Comparison of ENCODE assay signal across 22 cellular contexts in the genomic region with DNA sequence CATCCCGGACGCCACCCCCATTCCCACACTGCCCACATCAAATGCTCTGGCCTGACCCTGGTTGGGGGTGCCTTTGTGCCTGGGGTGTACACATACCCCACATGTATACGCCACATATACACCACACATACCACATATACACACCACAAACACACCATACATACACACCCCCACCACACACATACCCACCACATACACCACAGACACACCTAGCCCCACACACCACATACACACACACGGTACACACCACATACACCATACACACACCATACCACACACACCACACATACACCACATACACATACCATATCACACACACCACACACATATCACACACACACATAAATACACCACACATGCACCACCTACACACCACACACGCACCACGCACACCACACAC. TPM values are rescaled to one million over a fixed set of nuclear protein-coding genes. Genes with fewer than 3 reads are reported as not detected.
A peak's percentile ranks its signal among the peaks of the same experiment; 100 is the strongest.
DNase-seq lines count a peak whose midpoint lies in the region; FAIRE-seq and TF ChIP-seq lines count a peak whose summit lies in the region.
"Had no signal": no experiment of that assay in that cellular context is flagged by ENCODE, and none has a peak within 500 bp of the region (broad histone marks: within the 10 kb centered on the region; RNA-seq: fewer than 3 reads in every experiment).

No MANE protein-coding gene starts in this region.

- no peak overlapping the region; a peak in 1 of 4 replicates for H3K4me2 ChIP-seq in H1 (ENCODE audit: insufficient read depth in 1 of 2, low read depth in 2 of 2, low read length in 2 of 2)
- H3K4me2 ChIP-seq: GM23338, SK-N-SH had no signal

- no peak for TF ChIP-seq EP300 in H1 (IDR thresholded peaks at IDR 0.05; ENCODE audit: borderline replicate concordance in 1 of 2, low read depth in 2 of 2, low read length in 2 of 2)

- peak overlapping the region; percentile 89 for H2AK5ac ChIP-seq in H1 (ENCODE audit: low read depth, low read length)

- H3K79me2 ChIP-seq in H1 (ENCODE audit: control insufficient read depth in 1 of 2, insufficient read depth in 2 of 2, low read length in 2 of 2): no peaks in the 10 kb centered on the region

- TF ChIP-seq CTCF in HEK293 (tag by site-specific recombination; IDR thresholded peaks at IDR 0.05) (no peak), H1 (IDR thresholded peaks at IDR 0.05; ENCODE audit: control extremely low read depth in 1 of 3, insufficient read depth in 1 of 3, low read depth in 1 of 3, low read length in 3 of 3) (no peak)

- peak overlapping the region; percentile 30; the same call in 1 of the 2 replicates for H2BK12ac ChIP-seq in H1 (ENCODE audit: low read depth, low read length)

- H3K4me3 ChIP-seq in HEK293 (ENCODE audit: low read depth, low read length) (no peak overlapping the region), H1 (ENCODE audit: extremely low read depth in 1 of 4, insufficient read depth in 2 of 4, low read depth in 3 of 4, low read length in 4 of 4) (no peak overlapping the region)
- H3K4me3 ChIP-seq: GM23338 had no signal

- peak overlapping the region; percentile 36; the same call in 1 of the 2 replicates for H2BK15ac ChIP-seq in H1 (ENCODE audit: low read length)

- no peak overlapping the region for H3K27ac ChIP-seq in HEK293 (ENCODE audit: extremely low read depth, low read depth, low read length)
- H3K27ac ChIP-seq in H1 (ENCODE audit: low read depth, low read length): no peak overlapping the region
- H3K27ac ChIP-seq: C4-2B had no signal

- 90 to 100% methylated on average over 1 to 6 of the region's 6 CpGs for WGBS in H1 (ENCODE audit: extremely low coverage in 1 of 2, insufficient coverage in 1 of 2, insufficient read length in 1 of 2, insufficient replicate concordance in 2 of 2, low coverage in 1 of 2, low lambda C conversion rate in 2 of 2, missing lambda C conversion rate in 1 of 2), 2 experiments

- no peaks in the 10 kb centered on the region for H3K9me3 ChIP-seq in HEK293 (ENCODE audit: control insufficient read depth, insufficient read depth, low read depth, low read length)
- no peaks in the 10 kb centered on the region for H3K9me3 ChIP-seq in H1 (ENCODE audit: insufficient read depth in 2 of 2, low read depth in 1 of 2, low read length in 1 of 2)
- H3K9me3 ChIP-seq: SK-N-SH had no signal

- H2BK20ac ChIP-seq in H1 (ENCODE audit: low read length): no peak overlapping the region; the same call in 1 of the 2 replicates

- H4K8ac ChIP-seq in H1 (ENCODE audit: extremely low read depth, insufficient read depth, low read length): no peak overlapping the region; the same call in 1 of the 2 replicates

- H4K5ac ChIP-seq in H1 (ENCODE audit: insufficient read length, low read depth, low read length): no peak overlapping the region

- no peak overlapping the region for H2AFZ ChIP-seq in H1 (ENCODE audit: low read length)
- H2AFZ ChIP-seq: GM23338 had no signal

- POLR2A ChIA-PET in HEK293 (lab: Yijun Ruan, JAX): no interaction called here
- POLR2A ChIA-PET in H1 (lab: Charles Lee; ENCODE audit: partially characterized antibody): no interaction called here

- H3K4me1 ChIP-seq in HEK293 (ENCODE audit: control insufficient read depth, insufficient read depth, low read length) (no peaks in the 10 kb centered on the region), H1 (replicated peaks in 1 of 4; ENCODE audit: control insufficient read depth in 3 of 4, insufficient read depth in 4 of 4, low read length in 3 of 4) (peaks cover 0 to 24% (median 12%) of the 10 kb centered on the region in 4 experiments; a peak in 6 of 7 replicates)

- H3K36me3 ChIP-seq in HEK293 (ENCODE audit: control insufficient read depth in 2 of 2, insufficient read depth in 1 of 2, low read length in 2 of 2) (no peaks in the 10 kb centered on the region), H1 (ENCODE audit: control insufficient read depth in 2 of 4, insufficient read depth in 4 of 4, low read length in 3 of 4) (no peaks in the 10 kb centered on the region)

- CTCF ChIA-PET in HEK293 (lab: Yijun Ruan, JAX): no interaction called here
- CTCF ChIA-PET in H1 (lab: Charles Lee; ENCODE audit: partially characterized antibody): interaction anchor here (1.6 kb wide), 1 partner anchor 13 kb away, joined by 5 read pairs; no protein-coding TSS in a partner anchor

- H3K56ac ChIP-seq in H1 (replicated peaks; ENCODE audit: insufficient read length, low read depth, low read length): peak overlapping the region; percentile 100

- no peaks in the 10 kb centered on the region; the same call in 1 of the 2 replicates for H3K79me1 ChIP-seq in H1 (ENCODE audit: low read depth, low read length)

- peaks cover 20% of the 10 kb centered on the region for H3K23me2 ChIP-seq in H1 (ENCODE audit: low read depth, low read length)

- peak; percentile 65 for FAIRE-seq in H1 (lab: Jason Lieb, UNC)
- no peak for FAIRE-seq in GM19239 (lab: Jason Lieb, UNC)
- FAIRE-seq: A204.1 had no signal

- peak overlapping the region; percentile 53 for H3K4ac ChIP-seq in H1 (replicated peaks; ENCODE audit: insufficient read length, low read depth, low read length)

- H4K91ac ChIP-seq in H1 (replicated peaks; ENCODE audit: insufficient read length, low read length): peak overlapping the region; percentile 65

- no peak for DNase-seq in H1 (ENCODE audit: low read depth in 1 of 2, low spot score in 2 of 2)
- DNase-seq in RPMI8226: no peak
- no peak for DNase-seq in GM19239 (ENCODE audit: insufficient read length, low spot score)
- DNase-seq: Calu3; CD8-positive, alpha-beta memory T cell; DMS153; Kasumi-1; NCI-H1694; NCI-H2081; NCI-H2171; NCI-H345; NCI-H524; NCI-H774; NK-92 treated with Interleukin-12 subunit alpha and Interleukin-12 subunit beta, amount 100 ng/mL, for 24 hours; SIG-M5; SK-N-SH had no signal

- no peak overlapping the region; the same call in 1 of the 2 replicates for H2BK5ac ChIP-seq in H1 (ENCODE audit: low read depth, low read length)

- H2BK120ac ChIP-seq in H1 (replicated peaks; ENCODE audit: low read depth, low read length): no peak overlapping the region

- TF ChIP-seq POLR2A in H1 (IDR thresholded peaks at IDR 0.05; ENCODE audit: control extremely low read depth in 1 of 2, low read depth in 2 of 2, low read length in 2 of 2): no peak

- H3K23ac ChIP-seq in H1 (ENCODE audit: insufficient read length): no peak overlapping the region

- no peak overlapping the region for H3K18ac ChIP-seq in H1 (ENCODE audit: extremely low read depth, low read length)

- no peak overlapping the region for H3K14ac ChIP-seq in H1 (ENCODE audit: insufficient read length)

- H4K20me1 ChIP-seq in H1 (replicated peaks in 1 of 2; ENCODE audit: control insufficient read depth in 1 of 2, insufficient read depth in 2 of 2, low read length in 2 of 2): peaks cover 4 to 48% of the 10 kb centered on the region in 2 experiments

- no peak overlapping the region for H3K9ac ChIP-seq in H1 (replicated peaks in 1 of 4; ENCODE audit: extremely low read depth in 1 of 4, low read depth in 3 of 4, low read length in 3 of 4)
- H3K9ac ChIP-seq: SK-N-SH had no signal

- peaks cover 60 to 100% (median 97%) of the 10 kb centered on the region in 4 experiments for H3K27me3 ChIP-seq in H1 (replicated peaks in 1 of 4; ENCODE audit: control insufficient read depth in 3 of 4, extremely low read depth in 1 of 4, insufficient read depth in 3 of 4, low read length in 3 of 4)

- no peak for TF ChIP-seq RAD21 in H1 (IDR thresholded peaks at IDR 0.05 in 1 of 2, conservative IDR thresholded peaks at IDR 0.05 in 1 of 2; ENCODE audit: low read depth in 2 of 2, low read length in 2 of 2)

RNA-seq across cellular contexts. Expression of a gene that starts 10.2 kb away (rescaled TPM):
- total RNA-seq in H1 (2021; fragmentation: NEBNext Ultra II Directional; extraction: Animal tissue kit (Norgen Biotek cat#: 25700)): not detected in 2 replicates
- polyA plus RNA-seq in H1 (2011; rRNA removed): 0.08 and 0.12 TPM in 2 replicates
- 0.03 TPM for polyA plus RNA-seq in H1 (2011; cell fraction: cytosol; rRNA removed)
- polyA plus RNA-seq in H1 (2011; cell fraction: nucleus; rRNA removed): 0.33 TPM
- 0.08 to 0.16 TPM (median 0.10 TPM) in 3 of 4 replicates, not detected in the other for polyA plus RNA-seq in H1 (2012, experiment 1 of 2)
- not detected for polyA plus RNA-seq in H1 (2012, experiment 2 of 2)
- polyA plus RNA-seq in H1 (2013, experiment 1 of 2): 0.02 TPM
- polyA plus RNA-seq in H1 (2013, experiment 2 of 2): 0.06 TPM
- not detected in 2 replicates for polyA minus RNA-seq in H1 (2011; rRNA and poly(A)+ RNA removed)
- not detected for polyA minus RNA-seq in H1 (2011; cell fraction: cytosol; rRNA and poly(A)+ RNA removed)
- not detected for polyA minus RNA-seq in H1 (2011; cell fraction: nucleus; rRNA and poly(A)+ RNA removed)
- total RNA-seq: G401, MCF 10A had no signal
- polyA plus RNA-seq: CD8-positive, alpha-beta memory T cell; GM23338 had no signal

RNA-seq across cellular contexts. Expression of a gene that starts 35.1 kb away (rescaled TPM):
- 49.0 and 54.6 TPM in 2 replicates for total RNA-seq in H1 (2021; fragmentation: NEBNext Ultra II Directional; extraction: Animal tissue kit (Norgen Biotek cat#: 25700))
- polyA plus RNA-seq in H1 (2011; rRNA removed): 23.0 and 41.1 TPM in 2 replicates
- 35.9 TPM for polyA plus RNA-seq in H1 (2011; cell fraction: cytosol; rRNA removed)
- 95.3 TPM for polyA plus RNA-seq in H1 (2011; cell fraction: nucleus; rRNA removed)
- 38.4 to 51.0 TPM (median 48.8 TPM) in 4 replicates for polyA plus RNA-seq in H1 (2012, experiment 1 of 2)
- 35.5 TPM for polyA plus RNA-seq in H1 (2012, experiment 2 of 2)
- polyA plus RNA-seq in H1 (2013, experiment 1 of 2): 49.6 TPM
- polyA plus RNA-seq in H1 (2013, experiment 2 of 2): 44.9 TPM
- 9.4 and 11.0 TPM in 2 replicates for polyA minus RNA-seq in H1 (2011; rRNA and poly(A)+ RNA removed)
- 25.5 TPM for polyA minus RNA-seq in H1 (2011; cell fraction: cytosol; rRNA and poly(A)+ RNA removed)
- 34.6 TPM for polyA minus RNA-seq in H1 (2011; cell fraction: nucleus; rRNA and poly(A)+ RNA removed)

RNA-seq across cellular contexts. Expression of a gene that starts 41.0 kb away (rescaled TPM):
- 0.54 TPM in 1 of 2 replicates, not detected in the other for total RNA-seq in H1 (2021; fragmentation: NEBNext Ultra II Directional; extraction: Animal tissue kit (Norgen Biotek cat#: 25700))
- polyA plus RNA-seq in H1 (2011; rRNA removed): 0.77 and 0.83 TPM in 2 replicates
- 0.49 TPM for polyA plus RNA-seq in H1 (2011; cell fraction: cytosol; rRNA removed)
- 0.91 TPM for polyA plus RNA-seq in H1 (2011; cell fraction: nucleus; rRNA removed)
- 0.28 to 1.0 TPM (median 0.52 TPM) in 3 of 4 replicates, not detected in the other for polyA plus RNA-seq in H1 (2012, experiment 1 of 2)
- polyA plus RNA-seq in H1 (2012, experiment 2 of 2): 0.55 TPM
- polyA plus RNA-seq in H1 (2013, experiment 1 of 2): 0.59 TPM
- 0.68 TPM for polyA plus RNA-seq in H1 (2013, experiment 2 of 2)
- not detected in 2 replicates for polyA minus RNA-seq in H1 (2011; rRNA and poly(A)+ RNA removed)
- not detected for polyA minus RNA-seq in H1 (2011; cell fraction: cytosol; rRNA and poly(A)+ RNA removed)
- not detected for polyA minus RNA-seq in H1 (2011; cell fraction: nucleus; rRNA and poly(A)+ RNA removed)
- total RNA-seq: GM23338, MCF 10A had no signal

RNA-seq across cellular contexts. Expression of a gene that starts 41.0 kb away (rescaled TPM):
- total RNA-seq in H1 (2021; fragmentation: NEBNext Ultra II Directional; extraction: Animal tissue kit (Norgen Biotek cat#: 25700)): 123 and 124 TPM in 2 replicates
- 439 and 585 TPM in 2 replicates for polyA plus RNA-seq in H1 (2011; rRNA removed)
- polyA plus RNA-seq in H1 (2011; cell fraction: cytosol; rRNA removed): 282 TPM
- 227 TPM for polyA plus RNA-seq in H1 (2011; cell fraction: nucleus; rRNA removed)
- 99.4 to 181 TPM (median 175 TPM) in 4 replicates for polyA plus RNA-seq in H1 (2012, experiment 1 of 2)
- 315 TPM for polyA plus RNA-seq in H1 (2012, experiment 2 of 2)
- 173 TPM for polyA plus RNA-seq in H1 (2013, experiment 1 of 2)
- polyA plus RNA-seq in H1 (2013, experiment 2 of 2): 186 TPM
- 46.7 and 56.4 TPM in 2 replicates for polyA minus RNA-seq in H1 (2011; rRNA and poly(A)+ RNA removed)
- polyA minus RNA-seq in H1 (2011; cell fraction: cytosol; rRNA and poly(A)+ RNA removed): 53.9 TPM
- polyA minus RNA-seq in H1 (2011; cell fraction: nucleus; rRNA and poly(A)+ RNA removed): 41.0 TPM

RNA-seq across cellular contexts. Expression of a gene that starts 58.0 kb away (rescaled TPM):
- total RNA-seq in H1 (2021; fragmentation: NEBNext Ultra II Directional; extraction: Animal tissue kit (Norgen Biotek cat#: 25700)): 2,817 and 2,831 TPM in 2 replicates
- 5,751 and 9,112 TPM in 2 replicates for polyA plus RNA-seq in H1 (2011; rRNA removed)
- 5,170 TPM for polyA plus RNA-seq in H1 (2011; cell fraction: cytosol; rRNA removed)
- polyA plus RNA-seq in H1 (2011; cell fraction: nucleus; rRNA removed): 1,732 TPM
- polyA plus RNA-seq in H1 (2012, experiment 1 of 2): 3,684 to 5,048 TPM (median 4,659 TPM) in 4 replicates
- polyA plus RNA-seq in H1 (2012, experiment 2 of 2): 6,526 TPM
- 3,247 TPM for polyA plus RNA-seq in H1 (2013, experiment 1 of 2)
- 3,131 TPM for polyA plus RNA-seq in H1 (2013, experiment 2 of 2)
- 334 and 573 TPM in 2 replicates for polyA minus RNA-seq in H1 (2011; rRNA and poly(A)+ RNA removed)
- polyA minus RNA-seq in H1 (2011; cell fraction: cytosol; rRNA and poly(A)+ RNA removed): 1,472 TPM
- 675 TPM for polyA minus RNA-seq in H1 (2011; cell fraction: nucleus; rRNA and poly(A)+ RNA removed)
